Comparison of ENCODE assay signal across 20 cellular contexts in the genomic region with DNA sequence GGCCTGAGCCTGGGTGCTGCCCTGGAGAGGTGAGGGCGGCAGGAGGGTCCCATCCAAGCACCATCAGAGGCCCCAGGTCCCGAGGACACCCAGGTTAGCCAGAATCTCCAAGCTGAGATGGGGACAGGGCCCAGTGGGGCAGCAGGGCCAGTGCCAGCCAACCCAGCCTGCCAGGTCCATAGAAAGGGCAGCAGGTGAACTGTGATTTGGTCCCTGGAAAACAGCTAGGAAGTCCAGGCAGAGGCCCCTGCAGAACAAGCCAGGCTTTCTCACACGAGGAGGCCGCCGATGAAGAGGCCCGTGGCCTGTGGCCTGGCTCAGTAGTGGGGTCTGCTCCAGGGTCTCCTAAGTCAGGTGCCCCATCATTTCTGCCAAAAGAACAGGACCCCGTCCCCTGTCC. TPM values are rescaled to one million over a fixed set of nuclear protein-coding genes. Genes with fewer than 3 reads are reported as not detected.
A peak's percentile ranks its signal among the peaks of the same experiment; 100 is the strongest.
DNase-seq lines count a peak whose midpoint lies in the region; ATAC-seq, FAIRE-seq and TF ChIP-seq lines count a peak whose summit lies in the region.
"Had no signal": no experiment of that assay in that cellular context is flagged by ENCODE, and none has a peak within 500 bp of the region (broad histone marks: within the 10 kb centered on the region; RNA-seq: fewer than 3 reads in every experiment).

No MANE protein-coding gene starts in this region.

- TF ChIP-seq CTCF in endodermal cell (conservative IDR thresholded peaks at IDR 0.05) (no peak), neutrophil (IDR thresholded peaks at IDR 0.05) (no peak)

- peaks cover 0 to 6% (median 0%) of the 10 kb centered on the region in 4 donors for H3K4me1 Mint-ChIP-seq in CD4-positive, CD25-positive, alpha-beta regulatory T cell
- H3K4me1 Mint-ChIP-seq in endodermal cell, result peaks cover 5% of the 10 kb centered on the region
- H3K4me1 Mint-ChIP-seq: activated T-helper 17 cell treated with anti-CD3 and anti-CD28 coated beads, Interleukin-2, amount 50 U/mL, for 72 hours had no signal

- no peak overlapping the region for H3K27ac ChIP-seq in CD4-positive, CD25-positive, alpha-beta regulatory T cell (ENCODE audit: insufficient read depth, low read length, poor library complexity, severe bottlenecking)
- H3K27ac ChIP-seq in Karpas-422 (ENCODE audit: low read length) (no peak overlapping the region), endodermal cell (ENCODE audit: low read depth, low read length) (no peak overlapping the region), neutrophil (peak overlapping the region; percentile 95)
- H3K27ac ChIP-seq: SJSA1 had no signal

- H3K4me3 Mint-ChIP-seq in CD4-positive, CD25-positive, alpha-beta regulatory T cell, result peak overlapping the region in 3 of 4 donors; percentile 21 to 82 (median 82)
- H3K4me3 Mint-ChIP-seq in endodermal cell, result peak overlapping the region; percentile 71

- WGBS in endodermal cell (ENCODE audit: insufficient coverage in 1 of 2, insufficient read length in 1 of 2), 2 experiments, result 94 to 97% methylated on average over 6 to 7 of the region's 7 CpGs

- peaks cover 22% of the 10 kb centered on the region for H4K20me1 ChIP-seq in Karpas-422 (ENCODE audit: insufficient read depth, low read depth, low read length)

- no peak overlapping the region for H3K9ac ChIP-seq in Karpas-422 (ENCODE audit: low read length)
- no peak overlapping the region for H3K9ac ChIP-seq in endodermal cell (ENCODE audit: extremely low read depth, low read length, poor library complexity, severe bottlenecking)

- no peaks in the 10 kb centered on the region for H3K9me2 ChIP-seq in Karpas-422 (replicated peaks; ENCODE audit: insufficient read depth, low read length)

- ATAC-seq in CD4-positive, CD25-positive, alpha-beta regulatory T cell (ENCODE audit: low read depth in 2 of 2), result no peak
- ATAC-seq in HG02840 (IDR thresholded peaks at IDR 0.05; ENCODE audit: low FRiP score, unreplicated experiment), result no peak
- ATAC-seq: activated T-helper 17 cell treated with anti-CD3 and anti-CD28 coated beads, Interleukin-2, amount 50 U/mL, for 72 hours had no signal

- no peaks in the 10 kb centered on the region for H3K27me3 ChIP-seq in CD4-positive, CD25-positive, alpha-beta regulatory T cell (ENCODE audit: control insufficient read depth, insufficient read depth, low read length)
- no peaks in the 10 kb centered on the region for H3K27me3 ChIP-seq in Karpas-422 (ENCODE audit: low read length)
- peaks cover 10% of the 10 kb centered on the region for H3K27me3 ChIP-seq in endodermal cell (ENCODE audit: control insufficient read depth, insufficient read depth, low read length, poor library complexity, severe bottlenecking)
- H3K27me3 ChIP-seq in neutrophil, result no peaks in the 10 kb centered on the region
- H3K27me3 ChIP-seq: SJSA1 had no signal

- peaks cover 7% of the 10 kb centered on the region for H3K79me2 ChIP-seq in Karpas-422 (ENCODE audit: low read length)

- H3K27me3 Mint-ChIP-seq in CD4-positive, CD25-positive, alpha-beta regulatory T cell, result no peaks in the 10 kb centered on the region
- H3K27me3 Mint-ChIP-seq in endodermal cell (ENCODE audit: insufficient read depth), result peaks cover 12% of the 10 kb centered on the region
- H3K27me3 Mint-ChIP-seq: activated T-helper 17 cell treated with anti-CD3 and anti-CD28 coated beads, Interleukin-2, amount 50 U/mL, for 72 hours had no signal

- H3K27ac Mint-ChIP-seq in CD4-positive, CD25-positive, alpha-beta regulatory T cell, result no peak overlapping the region
- H3K27ac Mint-ChIP-seq in endodermal cell, result no peak overlapping the region
- H3K27ac Mint-ChIP-seq: activated CD4-positive, alpha-beta memory T cell treated with anti-CD3 and anti-CD28 coated beads for 36 hours; activated T-helper 17 cell treated with anti-CD3 and anti-CD28 coated beads, Interleukin-2, amount 50 U/mL, for 72 hours had no signal

- H3K4me3 ChIP-seq in CD4-positive, CD25-positive, alpha-beta regulatory T cell (ENCODE audit: low read depth, low read length), result no peak overlapping the region
- H3K4me3 ChIP-seq in Karpas-422 (ENCODE audit: low read length) (no peak overlapping the region), endodermal cell (ENCODE audit: low read length) (no peak overlapping the region), neutrophil (ENCODE audit: low read depth in 1 of 2, low read length in 1 of 2) (peak overlapping the region; percentile 86 to 88)

- no peaks in the 10 kb centered on the region for H3K9me3 ChIP-seq in CD4-positive, CD25-positive, alpha-beta regulatory T cell (ENCODE audit: control insufficient read depth in 2 of 2, low read length in 2 of 2)
- no peaks in the 10 kb centered on the region for H3K9me3 ChIP-seq in Karpas-422 (ENCODE audit: low read length)
- H3K9me3 ChIP-seq in endodermal cell (ENCODE audit: control insufficient read depth, low read length), result no peaks in the 10 kb centered on the region
- H3K9me3 ChIP-seq in neutrophil, result no peaks in the 10 kb centered on the region

- H3K36me3 Mint-ChIP-seq in CD4-positive, CD25-positive, alpha-beta regulatory T cell, result no peaks in the 10 kb centered on the region
- H3K36me3 Mint-ChIP-seq in endodermal cell (ENCODE audit: low read depth), result no peaks in the 10 kb centered on the region
- H3K36me3 Mint-ChIP-seq: activated CD4-positive, alpha-beta memory T cell treated with anti-CD3 and anti-CD28 coated beads for 36 hours; CD4-positive, alpha-beta memory T cell had no signal

- DNase-seq in CD4-positive, CD25-positive, alpha-beta regulatory T cell, result no peak
- DNase-seq in Karpas-422, result no peak
- no peak for DNase-seq in endodermal cell
- DNase-seq in NCI-H446 (lab: John Stamatoyannopoulos, UW), result no peak
- DNase-seq in RCC 7860 (ENCODE audit: low spot score), result no peak
- DNase-seq in DMS114 treated with DMSO at 0.1 percent for 48 hours (lab: John Stamatoyannopoulos, UW; ENCODE audit: unreplicated experiment), result no peak
- DNase-seq: activated CD4-positive, alpha-beta memory T cell treated with anti-CD3 and anti-CD28 coated beads for 36 hours; amniotic stem cell; CD4-positive, alpha-beta memory T cell; cerebellar nuclear complex; foreskin fibroblast; mammary epithelial cell; NCI-H1092; NCI-H526; stimulated activated CD4-positive, alpha-beta T cell treated with anti-CD3 and anti-CD28 coated beads, Interleukin-4, amount 100 ng/mL, for 1 hour had no signal

- peak overlapping the region; percentile 92 for H3K4me2 ChIP-seq in Karpas-422 (ENCODE audit: low read depth, low read length, poor library complexity, severe bottlenecking)

- no peaks in the 10 kb centered on the region for H3K36me3 ChIP-seq in CD4-positive, CD25-positive, alpha-beta regulatory T cell (ENCODE audit: control insufficient read depth, insufficient read depth, low read length)
- no peaks in the 10 kb centered on the region for H3K36me3 ChIP-seq in Karpas-422 (ENCODE audit: insufficient read depth, low read length)
- no peaks in the 10 kb centered on the region for H3K36me3 ChIP-seq in endodermal cell (ENCODE audit: control insufficient read depth, insufficient read depth, low read length)
- H3K36me3 ChIP-seq in neutrophil, result no peaks in the 10 kb centered on the region

- peaks cover 0 to 2% (median 0%) of the 10 kb centered on the region in 7 donors for H3K9me3 Mint-ChIP-seq in CD4-positive, CD25-positive, alpha-beta regulatory T cell
- H3K9me3 Mint-ChIP-seq in endodermal cell, result no peaks in the 10 kb centered on the region
- H3K9me3 Mint-ChIP-seq: activated CD4-positive, alpha-beta memory T cell treated with anti-CD3 and anti-CD28 coated beads for 36 hours; activated T-helper 17 cell treated with anti-CD3 and anti-CD28 coated beads, Interleukin-2, amount 50 U/mL, for 72 hours; CD4-positive, alpha-beta memory T cell had no signal

- FAIRE-seq in RCC 7860 (lab: Jason Lieb, UNC), result no peak

- peaks cover 15% of the 10 kb centered on the region for H3K4me1 ChIP-seq in CD4-positive, CD25-positive, alpha-beta regulatory T cell (ENCODE audit: control insufficient read depth, insufficient read depth, low read length, poor library complexity, severe bottlenecking)
- H3K4me1 ChIP-seq in Karpas-422 (ENCODE audit: low read length), result peaks cover 14% of the 10 kb centered on the region
- H3K4me1 ChIP-seq in endodermal cell (ENCODE audit: control insufficient read depth, insufficient read depth, low read length), result peaks cover 4% of the 10 kb centered on the region
- H3K4me1 ChIP-seq in neutrophil (ENCODE audit: control insufficient read depth in 1 of 2, insufficient read depth in 1 of 2, low read depth in 1 of 2, low read length in 1 of 2), result peaks cover 38 to 48% of the 10 kb centered on the region in 2 experiments

- H2AFZ ChIP-seq in Karpas-422 (ENCODE audit: low read length), result no peak overlapping the region

RNA-seq across cellular contexts. Expression of a gene that starts 2.0 kb away (rescaled TPM):
- 11.0 TPM for total RNA-seq in CD4-positive, CD25-positive, alpha-beta regulatory T cell
- polyA plus RNA-seq in CD4-positive, CD25-positive, alpha-beta regulatory T cell, result 10 to 100 TPM; 12.0 to 22.1 (median 21.1) TPM
- total RNA-seq in Karpas-422 (2014; rRNA removed; shearing (Covaris generic); ENCODE audit: low replicate concordance), result 12.3 and 38.5 TPM in 2 replicates
- total RNA-seq in endodermal cell, result 10 to 100 TPM; 33.4 to 39.8 TPM
- 16.9 TPM for polyA plus RNA-seq in endodermal cell (2013, experiment 1 of 2)
- 14.3 TPM for polyA plus RNA-seq in endodermal cell (2013, experiment 2 of 2)

RNA-seq across cellular contexts. Expression of a gene that starts 22.5 kb away (rescaled TPM):
- total RNA-seq in CD4-positive, CD25-positive, alpha-beta regulatory T cell, result 1.7 TPM
- polyA plus RNA-seq in CD4-positive, CD25-positive, alpha-beta regulatory T cell, result not detected
- total RNA-seq in Karpas-422 (2014; rRNA removed; shearing (Covaris generic); ENCODE audit: low replicate concordance), result not detected in 2 replicates
- 10 to 100 TPM; 31.5 to 34.0 TPM for total RNA-seq in endodermal cell
- 19.7 TPM for polyA plus RNA-seq in endodermal cell (2013, experiment 1 of 2)
- 15.6 TPM for polyA plus RNA-seq in endodermal cell (2013, experiment 2 of 2)
- total RNA-seq: CD4-positive, alpha-beta memory T cell; OCI-LY7 had no signal

RNA-seq across cellular contexts. Expression of a gene that starts 27.2 kb away (rescaled TPM):
- 1.3 TPM for total RNA-seq in CD4-positive, CD25-positive, alpha-beta regulatory T cell
- under 1 TPM in 1 of 4 donors, not detected in 3; 0.16 TPM for polyA plus RNA-seq in CD4-positive, CD25-positive, alpha-beta regulatory T cell
- total RNA-seq in Karpas-422 (2014; rRNA removed; shearing (Covaris generic); ENCODE audit: low replicate concordance), result not detected in 2 replicates
- 10 to 100 TPM; 35.1 to 45.4 TPM for total RNA-seq in endodermal cell
- 56.2 TPM for polyA plus RNA-seq in endodermal cell (2013, experiment 1 of 2)
- 53.5 TPM for polyA plus RNA-seq in endodermal cell (2013, experiment 2 of 2)
- total RNA-seq: activated CD4-positive, alpha-beta memory T cell treated with anti-CD3 and anti-CD28 coated beads for 36 hours; activated T-helper 17 cell treated with anti-CD3 and anti-CD28 coated beads, Interleukin-2, amount 50 U/mL, for 72 hours; CD4-positive, alpha-beta memory T cell; SJSA1 had no signal
- polyA plus RNA-seq: CD4-positive, alpha-beta memory T cell had no signal

RNA-seq across cellular contexts. Expression of a gene that starts 57.5 kb away (rescaled TPM):
- 0.30 TPM for total RNA-seq in CD4-positive, CD25-positive, alpha-beta regulatory T cell
- 1 to 10 TPM; 1.6 to 3.9 (median 3.0) TPM for polyA plus RNA-seq in CD4-positive, CD25-positive, alpha-beta regulatory T cell
- total RNA-seq in Karpas-422 (2014; rRNA removed; shearing (Covaris generic); ENCODE audit: low replicate concordance), result not detected in 2 replicates
- 1 to 10 TPM in 1 of 2 donors, under 1 TPM in 1; 0.91 to 1.1 TPM for total RNA-seq in endodermal cell
- 0.07 TPM for polyA plus RNA-seq in endodermal cell (2013, experiment 1 of 2)
- 0.17 TPM for polyA plus RNA-seq in endodermal cell (2013, experiment 2 of 2)
- total RNA-seq: mammary epithelial cell, OCI-LY7, SJSA1 had no signal
- polyA plus RNA-seq: mammary epithelial cell had no signal

Comparison
In these comparisons a context has a peak if more than half of its experiments do, and no peak if none do; other contexts are left out.
1. H3K4me3 ChIP-seq: peak in neutrophil (2 of 2); none in CD4-positive, CD25-positive, alpha-beta regulatory T cell (single experiment), Karpas-422 (single experiment) and endodermal cell (single experiment).
2. RNA of a gene that starts 22.5 kb away (total RNA-seq): 31.5 to 34.0 TPM in endodermal cell; 1.7 TPM in CD4-positive, CD25-positive, alpha-beta regulatory T cell (single experiment) and not detected in Karpas-422; every median in the first group is over 10 times any median in the second.
3. RNA of a gene that starts 27.2 kb away (total RNA-seq): 35.1 to 45.4 TPM in endodermal cell; 1.3 TPM in CD4-positive, CD25-positive, alpha-beta regulatory T cell (single experiment) and not detected in Karpas-422; every median in the first group is over 10 times any median in the second.